Comparison of ENCODE assay signal across 1 cellular context in genomic region chr1:109080441-109081082, GRCh38.
TF ChIP-seq lines count a peak whose summit lies in the region.

No MANE protein-coding gene starts in this region.

TF ChIP-seq in H1, 55 proteins besides CTCF, POLR2A, EP300 and RAD21:
- TF ChIP-seq HDAC2 (IDR thresholded peaks at IDR 0.05; ENCODE audit: borderline replicate concordance in 1 of 2, low read depth in 2 of 2, low read length in 2 of 2) (no peak), RFX5 (IDR thresholded peaks at IDR 0.05; ENCODE audit: borderline replicate concordance, low read depth, low read length) (no peak), TBP (IDR thresholded peaks at IDR 0.05; ENCODE audit: low read depth, low read length) (no peak), JUND (IDR thresholded peaks at IDR 0.05; ENCODE audit: low read length) (no peak), SRF (IDR thresholded peaks at IDR 0.05; ENCODE audit: low read depth, low read length) (no peak), CBX8 (IDR thresholded peaks at IDR 0.05; ENCODE audit: borderline replicate concordance, low read depth, low read length) (no peak), RBBP5 (IDR thresholded peaks at IDR 0.05; ENCODE audit: borderline replicate concordance, low read depth, low read length) (no peak), SIRT6 (IDR thresholded peaks at IDR 0.05; ENCODE audit: low read length) (no peak), CTBP2 (IDR thresholded peaks at IDR 0.05; ENCODE audit: borderline replicate concordance, insufficient read depth, insufficient read length, low read length) (no peak), ZNF274 (IDR thresholded peaks at IDR 0.05; ENCODE audit: borderline replicate concordance, extremely low read depth, low read length) (no peak)
